In the genomic region with DNA sequence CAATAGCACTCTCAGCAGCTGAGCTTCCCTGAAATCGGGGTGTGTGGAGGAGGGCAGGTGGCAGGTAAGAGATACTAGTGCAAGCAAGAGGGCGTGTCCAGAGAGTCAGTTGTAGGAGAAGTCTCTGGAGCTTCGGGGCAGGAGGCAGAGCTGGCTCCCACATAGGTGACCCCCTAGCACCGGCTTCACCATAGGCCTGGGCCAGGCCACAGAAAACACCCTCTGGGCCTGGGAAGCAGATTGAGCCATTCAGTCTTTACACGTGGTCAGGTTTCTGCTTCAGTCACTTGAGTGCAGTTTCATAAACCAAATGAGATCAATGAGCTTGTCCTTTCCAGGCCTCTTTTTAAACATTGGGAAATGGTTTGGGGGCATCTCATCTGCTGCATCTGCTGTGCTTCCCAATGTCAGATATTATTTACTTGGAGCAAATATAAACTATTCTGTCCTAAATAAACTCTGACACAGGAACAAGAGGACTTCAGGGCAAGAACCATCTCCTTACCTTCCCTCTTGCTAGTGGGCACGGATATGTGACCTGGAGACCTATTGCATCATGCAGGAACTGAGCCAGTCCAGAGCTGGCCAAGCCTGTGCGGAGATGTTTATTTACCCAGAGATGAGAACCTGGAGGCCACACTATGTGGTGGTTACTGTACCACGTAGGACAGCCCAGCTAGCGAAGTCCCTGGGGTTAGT, we compare ENCODE assay signal across 9 cellular contexts. TPM values are rescaled to one million over a fixed set of nuclear protein-coding genes. Genes with fewer than 3 reads are reported as not detected.
DNase-seq lines count a peak whose midpoint lies in the region; ATAC-seq and TF ChIP-seq lines count a peak whose summit lies in the region.
"Had no signal": no experiment of that assay in that cellular context is flagged by ENCODE, and none has a peak within 500 bp of the region (broad histone marks: within the 10 kb centered on the region; RNA-seq: fewer than 3 reads in every experiment).

No MANE protein-coding gene starts in this region.

- H3K27me3 Mint-ChIP-seq in activated naive CD8-positive, alpha-beta T cell treated with anti-CD3 and anti-CD28 coated beads, Interleukin-2, amount 50 U/mL, for 24 hours = no peaks in the 10 kb centered on the region

- POLR2A ChIA-PET in BJ (lab: Charles Lee) = interaction anchor here (0.6 to 1.5 kb wide), 5 partner anchors 12 to 239 kb away, joined by 3 to 5 read pairs (median 3); no protein-coding TSS in a partner anchor

- CTCF ChIA-PET in BJ (lab: Yijun Ruan, JAX) = interaction anchor here (0.6 to 19.2 kb wide), 8 partner anchors 9 to 1114 kb away, joined by 3 to 382 read pairs (median 3); no protein-coding TSS in a partner anchor

- H3K9me3 Mint-ChIP-seq in activated naive CD8-positive, alpha-beta T cell treated with anti-CD3 and anti-CD28 coated beads, Interleukin-2, amount 50 U/mL, for 24 hours = no peaks in the 10 kb centered on the region

- ATAC-seq in activated naive CD8-positive, alpha-beta T cell treated with anti-CD3 and anti-CD28 coated beads, Interleukin-2, amount 50 U/mL, for 24 hours = peak; percentile 11

- H3K36me3 ChIP-seq in BJ (ENCODE audit: control insufficient read depth, insufficient read depth, low read length) (no peaks in the 10 kb centered on the region), kidney epithelial cell (ENCODE audit: control insufficient read depth, insufficient read depth, low read length) (no peaks in the 10 kb centered on the region), stomach (no peaks in the 10 kb centered on the region)

- TF ChIP-seq POLR2A in stomach (IDR thresholded peaks at IDR 0.05) = no peak

- peak; percentile 89 for TF ChIP-seq EP300 in stomach (IDR thresholded peaks at IDR 0.05)

- H3K4me3 Mint-ChIP-seq in activated naive CD8-positive, alpha-beta T cell treated with anti-CD3 and anti-CD28 coated beads, Interleukin-2, amount 50 U/mL, for 24 hours = peak overlapping the region; percentile 18

- DNase-seq in BJ (ENCODE audit: low read depth) (peak; percentile 82), NCI-H128 (lab: John Stamatoyannopoulos, UW; ENCODE audit: unreplicated experiment) (peak; percentile 18), kidney epithelial cell (ENCODE audit: low read depth) (peak; percentile 37), stomach (peak; percentile 50), SK-N-DZ (ENCODE audit: low spot score) (no peak), germinal center (ENCODE audit: low spot score) (no peak)
- DNase-seq in activated naive CD8-positive, alpha-beta T cell treated with anti-CD3 and anti-CD28 coated beads, Interleukin-2, amount 50 U/mL, for 24 hours = no peak
- no peak for DNase-seq in stimulated activated CD4-positive, alpha-beta T cell treated with anti-CD3 and anti-CD28 coated beads, Interleukin-12 subunit alpha, Interleukin-12 subunit beta, amount 100 ng/mL, for 4 hours

- H3K4me3 ChIP-seq in BJ (ENCODE audit: low read depth, low read length) = no peak overlapping the region
- H3K4me3 ChIP-seq in kidney epithelial cell (ENCODE audit: low read depth, low read length) = no peak overlapping the region
- no peak overlapping the region for H3K4me3 ChIP-seq in stomach

- no peak for TF ChIP-seq CTCF in BJ (IDR thresholded peaks at IDR 0.05; ENCODE audit: insufficient read depth, low read depth, low read length)
- no peak for TF ChIP-seq CTCF in kidney epithelial cell (IDR thresholded peaks at IDR 0.05; ENCODE audit: insufficient read depth, low read length, poor library complexity, severe bottlenecking)
- TF ChIP-seq CTCF in stomach (IDR thresholded peaks at IDR 0.05) = no peak

- peaks cover 46 to 71% (median 63%) of the 10 kb centered on the region in 4 donors for H3K4me1 ChIP-seq in stomach

- peak overlapping the region; percentile 70 to 92 (median 90) for H3K27ac ChIP-seq in stomach

- H3K9me3 ChIP-seq in stomach = no peaks in the 10 kb centered on the region

- intact Hi-C loops in stomach (cut with DNase I; ENCODE audit: low total_unique reads) = no loop called here

- peaks cover 26% of the 10 kb centered on the region for H3K36me3 Mint-ChIP-seq in activated naive CD8-positive, alpha-beta T cell treated with anti-CD3 and anti-CD28 coated beads, Interleukin-2, amount 50 U/mL, for 24 hours (ENCODE audit: low read depth)

- H3K27ac Mint-ChIP-seq in activated naive CD8-positive, alpha-beta T cell treated with anti-CD3 and anti-CD28 coated beads, Interleukin-2, amount 50 U/mL, for 24 hours = peak overlapping the region; percentile 68

- 35 to 41% (median 40%) methylated on average over 9 of the region's 9 CpGs for WGBS in stomach, 5 donors

- H3K4me1 Mint-ChIP-seq in activated naive CD8-positive, alpha-beta T cell treated with anti-CD3 and anti-CD28 coated beads, Interleukin-2, amount 50 U/mL, for 24 hours = peaks cover 92% of the 10 kb centered on the region

- H3K27me3 ChIP-seq in BJ (ENCODE audit: control insufficient read depth, insufficient read depth, low read length) = no peaks in the 10 kb centered on the region
- no peaks in the 10 kb centered on the region for H3K27me3 ChIP-seq in kidney epithelial cell (ENCODE audit: control insufficient read depth, insufficient read depth, low read length)
- H3K27me3 ChIP-seq in stomach = no peaks in the 10 kb centered on the region

RNA-seq across cellular contexts. Expression of a gene that starts 16.1 kb away (rescaled TPM):
- polyA plus RNA-seq in BJ (2011; rRNA removed) = 0.07 and 0.45 TPM in 2 replicates
- 0.21 and 0.33 TPM in 2 replicates for polyA minus RNA-seq in BJ (2011; rRNA and poly(A)+ RNA removed)
- not detected in 2 replicates for total RNA-seq in kidney epithelial cell
- total RNA-seq in stomach = 1 to 10 TPM in 1 of 5 donors, not detected in 4; 3.1 TPM
- 1 to 10 TPM in 1 of 3 donors, under 1 TPM in 1, not detected in 1; 0.92 to 1.4 TPM for polyA plus RNA-seq in stomach
- 0.07 TPM in 1 of 2 replicates, not detected in the other for polyA plus RNA-seq in SK-N-DZ (2014; cell fraction: cytosol; rRNA removed)
- polyA plus RNA-seq in SK-N-DZ (2014; cell fraction: nucleus; rRNA removed) = not detected in 2 replicates
- total RNA-seq: glomerular endothelial cell had no signal

RNA-seq across cellular contexts. Expression of a gene that starts 47.7 kb away (rescaled TPM):
- polyA plus RNA-seq in BJ (2011; rRNA removed) = 0.12 and 0.40 TPM in 2 replicates
- 0.26 and 1.00 TPM in 2 replicates for polyA minus RNA-seq in BJ (2011; rRNA and poly(A)+ RNA removed)
- total RNA-seq in kidney epithelial cell = 0.34 TPM in 1 of 2 replicates, not detected in the other
- total RNA-seq in stomach = 1 to 10 TPM in 1 of 5 donors, under 1 TPM in 3, not detected in 1; 0.18 to 3.5 (median 0.59) TPM
- 10 to 100 TPM in 1 of 3 donors, under 1 TPM in 1, not detected in 1; 0.62 to 23.2 TPM for polyA plus RNA-seq in stomach
- 0.09 TPM in 1 of 2 replicates, not detected in the other for polyA plus RNA-seq in SK-N-DZ (2014; cell fraction: cytosol; rRNA removed)
- polyA plus RNA-seq in SK-N-DZ (2014; cell fraction: nucleus; rRNA removed) = not detected in 2 replicates
- total RNA-seq: glomerular endothelial cell had no signal

Comparison
In these comparisons a context has a peak if more than half of its experiments do, and no peak if none do; other contexts are left out.
1. DNase-seq: peak in BJ (single experiment), NCI-H128 (single experiment), kidney epithelial cell (single experiment) and stomach (single experiment); none in activated naive CD8-positive, alpha-beta T cell treated with anti-CD3 and anti-CD28 coated beads, Interleukin-2, amount 50 U/mL, for 24 hours (single experiment), SK-N-DZ (single experiment), germinal center (single experiment) and stimulated activated CD4-positive, alpha-beta T cell treated with anti-CD3 and anti-CD28 coated beads, Interleukin-12 subunit alpha, Interleukin-12 subunit beta, amount 100 ng/mL, for 4 hours (single experiment).